ENCODE assay signal across 8 cellular contexts in genomic region chr17:38870259-38871165, GRCh38. TPM values are rescaled to one million over a fixed set of nuclear protein-coding genes. Genes with fewer than 3 reads are reported as not detected.
DNase-seq lines count a peak whose midpoint lies in the region; ATAC-seq and TF ChIP-seq lines count a peak whose summit lies in the region.

No MANE protein-coding gene starts in this region.

- CTCF ChIA-PET in Caco-2 (lab: Charles Lee): interaction anchor here (0.6 to 3.3 kb wide), 10 partner anchors 9 to 311 kb away, joined by 3 to 20 read pairs (median 6); partner anchors contain the start of genes FBXO47 and RPL23
- CTCF ChIA-PET in Panc1 (lab: Charles Lee): no interaction called here

- H3K27me3 ChIP-seq in Caco-2 (replicated peaks; ENCODE audit: control insufficient read depth, insufficient read depth, low read length): no peaks in the 10 kb centered on the region
- no peaks in the 10 kb centered on the region for H3K27me3 ChIP-seq in Panc1 (ENCODE audit: control insufficient read depth, insufficient read depth, low read length)
- H3K27me3 ChIP-seq in neural cell (ENCODE audit: insufficient read depth, low read depth, low read length): no peaks in the 10 kb centered on the region
- no peaks in the 10 kb centered on the region for H3K27me3 ChIP-seq in testis

- no peak for TF ChIP-seq POLR2A in testis (IDR thresholded peaks at IDR 0.05)

- no peak for TF ChIP-seq RAD21 in neural cell (conservative IDR thresholded peaks at IDR 0.05)

- no peaks in the 10 kb centered on the region for H3K9me3 ChIP-seq in Caco-2
- no peaks in the 10 kb centered on the region for H3K9me3 ChIP-seq in Panc1 (ENCODE audit: control insufficient read depth, insufficient read depth, low read depth, low read length)
- H3K9me3 ChIP-seq in neural cell (ENCODE audit: low read length): no peaks in the 10 kb centered on the region
- H3K9me3 ChIP-seq in testis: no peaks in the 10 kb centered on the region

- peak overlapping the region; percentile 92 for H3K27ac Mint-ChIP-seq in Caco-2 (ENCODE audit: unreplicated experiment)
- H3K27ac Mint-ChIP-seq in activated T-helper 17 cell treated with anti-CD3 and anti-CD28 coated beads, Interleukin-2, amount 50 U/mL, for 72 hours: peak overlapping the region; percentile 76

- H3K27me3 Mint-ChIP-seq in Caco-2 (ENCODE audit: insufficient read depth, unreplicated experiment): no peaks in the 10 kb centered on the region
- no peaks in the 10 kb centered on the region for H3K27me3 Mint-ChIP-seq in activated T-helper 17 cell treated with anti-CD3 and anti-CD28 coated beads, Interleukin-2, amount 50 U/mL, for 72 hours

- no peaks in the 10 kb centered on the region for H3K36me3 ChIP-seq in Caco-2 (ENCODE audit: control insufficient read depth, insufficient read depth, low read length)
- no peaks in the 10 kb centered on the region; the same call in 1 of the 2 replicates for H3K36me3 ChIP-seq in Panc1 (ENCODE audit: control insufficient read depth, insufficient read depth, low read length)
- H3K36me3 ChIP-seq in neural cell (ENCODE audit: insufficient read depth, low read length): no peaks in the 10 kb centered on the region
- H3K36me3 ChIP-seq in testis (ENCODE audit: low read depth, missing control alignments): no peaks in the 10 kb centered on the region

- peaks cover 43% of the 10 kb centered on the region for H3K4me1 ChIP-seq in Caco-2
- peaks cover 42% of the 10 kb centered on the region for H3K4me1 ChIP-seq in Panc1 (ENCODE audit: control insufficient read depth, insufficient read depth, low read length)
- peaks cover 34% of the 10 kb centered on the region for H3K4me1 ChIP-seq in testis

- peak overlapping the region; percentile 99 for H3K9ac ChIP-seq in neural cell (ENCODE audit: low read length)

- H3F3A ChIP-seq in neural cell (ENCODE audit: insufficient read depth, low read length, poor library complexity, severe bottlenecking): peaks cover 5% of the 10 kb centered on the region

- DNase-seq in Caco-2 (peak; percentile 56 to 72), Panc1 (ENCODE audit: low read depth, low spot score) (no peak), fibroblast of mammary gland (ENCODE audit: low read depth) (peak; percentile 53), testis (peak; percentile 83), SK-N-DZ (ENCODE audit: low spot score) (no peak)

- H4K20me1 ChIP-seq in neural cell (ENCODE audit: insufficient read depth): peaks cover 4% of the 10 kb centered on the region

- 1% methylated on average over 19 to 52 of the region's 56 CpGs for WGBS in testis, 2 donors

- peaks cover 14% of the 10 kb centered on the region for H3K4me1 Mint-ChIP-seq in Caco-2 (ENCODE audit: low read depth, unreplicated experiment)
- peaks cover 47% of the 10 kb centered on the region for H3K4me1 Mint-ChIP-seq in activated T-helper 17 cell treated with anti-CD3 and anti-CD28 coated beads, Interleukin-2, amount 50 U/mL, for 72 hours

- peak overlapping the region; percentile 79 for H3K4me3 ChIP-seq in Caco-2 (ENCODE audit: low read depth, low read length)
- peak overlapping the region; percentile 87 to 94 for H3K4me3 ChIP-seq in Panc1 (ENCODE audit: low read depth in 2 of 2, low read length in 2 of 2)
- peak overlapping the region; percentile 97 for H3K4me3 ChIP-seq in fibroblast of mammary gland (ENCODE audit: control insufficient read depth, low read depth, low read length)
- peak overlapping the region; percentile 98 for H3K4me3 ChIP-seq in neural cell (ENCODE audit: low read length)
- peak overlapping the region; percentile 96 to 98 for H3K4me3 ChIP-seq in testis

- BruUV-seq in Caco-2 (replicated peaks; lab: Mats Ljungman, UMichigan) (TSS peak; percentile 15), Panc1 (replicated peaks; lab: Mats Ljungman, UMichigan) (no TSS peak)

- H3K4me2 ChIP-seq in neural cell (ENCODE audit: low read length): peak overlapping the region; percentile 99

- peak overlapping the region; percentile 86 for H3K4me3 Mint-ChIP-seq in Caco-2 (ENCODE audit: unreplicated experiment)
- H3K4me3 Mint-ChIP-seq in activated T-helper 17 cell treated with anti-CD3 and anti-CD28 coated beads, Interleukin-2, amount 50 U/mL, for 72 hours: peak overlapping the region; percentile 85

- H3K36me3 Mint-ChIP-seq in Caco-2 (ENCODE audit: insufficient read depth, unreplicated experiment): peaks cover 70% of the 10 kb centered on the region
- peaks cover 63% of the 10 kb centered on the region for H3K36me3 Mint-ChIP-seq in activated T-helper 17 cell treated with anti-CD3 and anti-CD28 coated beads, Interleukin-2, amount 50 U/mL, for 72 hours (ENCODE audit: low read depth)

- POLR2A ChIA-PET in Caco-2 (lab: Charles Lee): interaction anchor here (0.5 to 3.5 kb wide), 8 partner anchors 11 to 581 kb away, joined by 3 to 42 read pairs (median 5); partner anchors contain the start of genes MED1, RPL19 and RPL23
- POLR2A ChIA-PET in Panc1 (lab: Charles Lee): no interaction called here

- no peaks in the 10 kb centered on the region for H3K9me2 ChIP-seq in neural cell (ENCODE audit: insufficient read depth, low read length)

- H3K9me3 Mint-ChIP-seq in Caco-2 (ENCODE audit: unreplicated experiment): no peaks in the 10 kb centered on the region
- H3K9me3 Mint-ChIP-seq in activated T-helper 17 cell treated with anti-CD3 and anti-CD28 coated beads, Interleukin-2, amount 50 U/mL, for 72 hours: no peaks in the 10 kb centered on the region

- H3K27ac ChIP-seq in Panc1 (ENCODE audit: low read length) (peak overlapping the region; percentile 88), neural cell (ENCODE audit: low read length) (peak overlapping the region; percentile 99), testis (peak overlapping the region; percentile 93)

- peaks cover 49% of the 10 kb centered on the region for H3K79me2 ChIP-seq in neural cell (replicated peaks; ENCODE audit: insufficient read depth, low read length)

- no peak for TF ChIP-seq CTCF in Caco-2 (IDR thresholded peaks at IDR 0.05; ENCODE audit: insufficient read depth in 1 of 2, low read depth in 1 of 2, low read length in 1 of 2, severe bottlenecking in 1 of 2, unreplicated experiment in 1 of 2)
- TF ChIP-seq CTCF in Panc1 (IDR thresholded peaks at IDR 0.05): no peak
- TF ChIP-seq CTCF in fibroblast of mammary gland (conservative IDR thresholded peaks at IDR 0.05; ENCODE audit: control insufficient read depth, insufficient read depth, low read depth, low read length): no peak
- TF ChIP-seq CTCF in neural cell (IDR thresholded peaks at IDR 0.05; ENCODE audit: poor library complexity, severe bottlenecking): peak; percentile 5
- no peak for TF ChIP-seq CTCF in testis (IDR thresholded peaks at IDR 0.05)

- intact Hi-C loops in Caco-2 (cut with micrococcal nuclease; ENCODE audit: unreplicated experiment) (loop anchor here (1.0 to 5.0 kb wide), 3 partner anchors 17 to 97 kb away; partner anchors contain the start of genes FBXO47 and RPL23), Panc1 (cut with micrococcal nuclease; ENCODE audit: unreplicated experiment) (no loop called here), testis (cut with DNase I; ENCODE audit: low total_unique reads) (no loop called here)

- peak; percentile 26 for ATAC-seq in HG02678 (IDR thresholded peaks at IDR 0.05; ENCODE audit: unreplicated experiment)
- ATAC-seq in Panc1: peak; percentile 33
- peak; percentile 44 for ATAC-seq in activated T-helper 17 cell treated with anti-CD3 and anti-CD28 coated beads, Interleukin-2, amount 50 U/mL, for 72 hours (replicated peaks)

- peak overlapping the region; percentile 33 for H2AFZ ChIP-seq in neural cell (ENCODE audit: low read depth, low read length)

- in situ Hi-C loops in Panc1 (cut with HindIII; ENCODE audit: low pct_unique_long_range_greater_than_20kb, low sequenced_read_pairs): no loop called here

- TF ChIP-seq EP300 in neural cell (conservative IDR thresholded peaks at IDR 0.05; ENCODE audit: poor library complexity, severe bottlenecking): no peak

RNA-seq across cellular contexts. Expression of gene LASP1, which starts 0.7 kb away (rescaled TPM):
- 137 and 143 TPM in 2 replicates for total RNA-seq in Caco-2 (2022)
- 112 TPM for total RNA-seq in Panc1 (2021; ENCODE audit: unreplicated experiment)
- polyA plus RNA-seq in Panc1 (2012; ENCODE audit: insufficient read length): 117 TPM
- 100 to 1,000 TPM; 116 to 172 TPM for total RNA-seq in activated T-helper 17 cell treated with anti-CD3 and anti-CD28 coated beads, Interleukin-2, amount 50 U/mL, for 72 hours
- polyA plus RNA-seq in neural cell: 56.3 and 60.0 TPM in 2 replicates
- polyA minus RNA-seq in neural cell: 112 and 113 TPM in 2 replicates
- total RNA-seq in testis: 10 to 100 TPM; 60.3 to 83.2 TPM
- 58.2 TPM for polyA plus RNA-seq in testis (ENCODE audit: insufficient read depth, low read depth, low replicate concordance)
- 33.0 and 37.4 TPM in 2 replicates for polyA plus RNA-seq in SK-N-DZ (2014; cell fraction: cytosol; rRNA removed)
- 15.7 and 18.3 TPM in 2 replicates for polyA plus RNA-seq in SK-N-DZ (2014; cell fraction: nucleus; rRNA removed)

RNA-seq across cellular contexts. Expression of gene RPL23, which starts 17.0 kb away (rescaled TPM):
- total RNA-seq in Caco-2 (2022) (2,216 and 2,327 TPM in 2 replicates), Panc1 (2021; ENCODE audit: unreplicated experiment) (649 TPM), testis (100 to 1,000 TPM; 406 to 746 TPM)
- 684 TPM for polyA plus RNA-seq in Panc1 (2012; ENCODE audit: insufficient read length)
- total RNA-seq in activated T-helper 17 cell treated with anti-CD3 and anti-CD28 coated beads, Interleukin-2, amount 50 U/mL, for 72 hours: 1,000 to 10,000 TPM; 1,686 to 2,077 TPM
- polyA plus RNA-seq in neural cell (1,212 and 1,333 TPM in 2 replicates), testis (ENCODE audit: insufficient read depth, low read depth, low replicate concordance) (912 TPM)
- polyA minus RNA-seq in neural cell: 320 and 402 TPM in 2 replicates
- 2,846 and 2,901 TPM in 2 replicates for polyA plus RNA-seq in SK-N-DZ (2014; cell fraction: cytosol; rRNA removed)
- polyA plus RNA-seq in SK-N-DZ (2014; cell fraction: nucleus; rRNA removed): 2,361 and 2,387 TPM in 2 replicates

RNA-seq across cellular contexts. Expression of gene CWC25, which starts 45.4 kb away (rescaled TPM):
- total RNA-seq in Caco-2 (2022): 18.2 and 19.1 TPM in 2 replicates
- total RNA-seq in Panc1 (2021; ENCODE audit: unreplicated experiment): 13.6 TPM
- polyA plus RNA-seq in Panc1 (2012; ENCODE audit: insufficient read length): 9.0 TPM
- 10 to 100 TPM; 28.1 to 37.1 TPM for total RNA-seq in activated T-helper 17 cell treated with anti-CD3 and anti-CD28 coated beads, Interleukin-2, amount 50 U/mL, for 72 hours
- 15.4 and 18.4 TPM in 2 replicates for polyA plus RNA-seq in neural cell
- 13.1 and 15.3 TPM in 2 replicates for polyA minus RNA-seq in neural cell
- total RNA-seq in testis: 10 to 100 TPM; 23.9 to 67.1 TPM
- 41.9 TPM for polyA plus RNA-seq in testis (ENCODE audit: insufficient read depth, low read depth, low replicate concordance)
- 8.9 and 12.0 TPM in 2 replicates for polyA plus RNA-seq in SK-N-DZ (2014; cell fraction: cytosol; rRNA removed)
- 39.8 and 54.9 TPM in 2 replicates for polyA plus RNA-seq in SK-N-DZ (2014; cell fraction: nucleus; rRNA removed)

Comparison
In these comparisons a context has a peak if more than half of its experiments do, and no peak if none do; other contexts are left out.
1. DNase-seq: peak in Caco-2 (2 of 2), fibroblast of mammary gland (single experiment) and testis (single experiment); none in Panc1 (single experiment) and SK-N-DZ (single experiment).
2. Peak in every context shown above with its lines, with median percentiles within 50 percentile points of each other: H3K4me3 ChIP-seq, ATAC-seq and H3K27ac ChIP-seq.